2 cellular contexts compared by ENCODE assay signal in the genomic region with DNA sequence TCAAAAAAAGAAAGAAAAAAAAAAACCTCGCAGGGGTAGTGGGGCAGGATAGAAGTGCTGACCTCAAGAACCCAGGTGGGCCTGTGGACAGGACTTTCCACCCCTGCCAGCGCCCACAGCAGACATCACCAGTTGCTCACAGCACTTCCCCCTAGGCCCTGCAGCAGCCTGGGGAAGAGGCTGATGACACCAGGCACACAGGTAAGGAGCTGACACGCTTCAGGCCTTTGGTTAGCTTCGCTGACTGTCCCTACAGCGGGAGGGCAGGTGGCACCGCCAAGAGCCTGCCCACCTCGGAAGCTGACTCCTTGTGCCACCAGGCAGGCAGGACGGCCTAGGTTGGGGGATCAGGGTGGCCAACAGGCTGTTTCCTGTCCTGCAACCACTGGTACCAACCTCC.
A peak's percentile ranks its signal among the peaks of the same experiment; 100 is the strongest.
TF ChIP-seq lines count a peak whose summit lies in the region.

No MANE protein-coding gene starts in this region.

TF ChIP-seq in IMR-90, 13 proteins besides CTCF, POLR2A, EP300 and RAD21:
- no peak for TF ChIP-seq NFE2L2 (IDR thresholded peaks at IDR 0.05; ENCODE audit: low read depth, low read length)
- TF ChIP-seq CEBPB (IDR thresholded peaks at IDR 0.05; ENCODE audit: low read depth, low read length), result no peak
- no peak for TF ChIP-seq CHD1 (IDR thresholded peaks at IDR 0.05; ENCODE audit: low read depth, low read length)
- no peak for TF ChIP-seq FOS (IDR thresholded peaks at IDR 0.05; ENCODE audit: low read depth, low read length)
- TF ChIP-seq, protein P1, sequence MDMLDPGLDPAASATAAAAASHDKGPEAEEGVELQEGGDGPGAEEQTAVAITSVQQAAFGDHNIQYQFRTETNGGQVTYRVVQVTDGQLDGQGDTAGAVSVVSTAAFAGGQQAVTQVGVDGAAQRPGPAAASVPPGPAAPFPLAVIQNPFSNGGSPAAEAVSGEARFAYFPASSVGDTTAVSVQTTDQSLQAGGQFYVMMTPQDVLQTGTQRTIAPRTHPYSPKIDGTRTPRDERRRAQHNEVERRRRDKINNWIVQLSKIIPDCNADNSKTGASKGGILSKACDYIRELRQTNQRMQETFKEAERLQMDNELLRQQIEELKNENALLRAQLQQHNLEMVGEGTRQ (IDR thresholded peaks at IDR 0.05; ENCODE audit: low read depth, low read length), result no peak
- no peak for TF ChIP-seq BHLHE40 (IDR thresholded peaks at IDR 0.05; ENCODE audit: low read depth, low read length)
- TF ChIP-seq SMC3 (IDR thresholded peaks at IDR 0.05; ENCODE audit: low read depth, low read length), result no peak
- TF ChIP-seq MAZ (IDR thresholded peaks at IDR 0.05; ENCODE audit: borderline replicate concordance, low read depth, low read length), result no peak
- TF ChIP-seq, protein P2, sequence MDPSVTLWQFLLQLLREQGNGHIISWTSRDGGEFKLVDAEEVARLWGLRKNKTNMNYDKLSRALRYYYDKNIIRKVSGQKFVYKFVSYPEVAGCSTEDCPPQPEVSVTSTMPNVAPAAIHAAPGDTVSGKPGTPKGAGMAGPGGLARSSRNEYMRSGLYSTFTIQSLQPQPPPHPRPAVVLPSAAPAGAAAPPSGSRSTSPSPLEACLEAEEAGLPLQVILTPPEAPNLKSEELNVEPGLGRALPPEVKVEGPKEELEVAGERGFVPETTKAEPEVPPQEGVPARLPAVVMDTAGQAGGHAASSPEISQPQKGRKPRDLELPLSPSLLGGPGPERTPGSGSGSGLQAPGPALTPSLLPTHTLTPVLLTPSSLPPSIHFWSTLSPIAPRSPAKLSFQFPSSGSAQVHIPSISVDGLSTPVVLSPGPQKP (IDR thresholded peaks at IDR 0.05; ENCODE audit: borderline replicate concordance, low read depth, low read length), result no peak
- no peak for TF ChIP-seq RFX5 (IDR thresholded peaks at IDR 0.05; ENCODE audit: low read depth, low read length)
- no peak for TF ChIP-seq MXI1 (IDR thresholded peaks at IDR 0.05; ENCODE audit: borderline replicate concordance, low read depth, low read length)
- TF ChIP-seq MAFK (IDR thresholded peaks at IDR 0.05; ENCODE audit: low read depth, low read length), result no peak
- TF ChIP-seq RCOR1 (IDR thresholded peaks at IDR 0.05; ENCODE audit: insufficient replicate concordance, low read length), result no peak

TF ChIP-seq in K562, 482 proteins besides CTCF, POLR2A, EP300 and RAD21:
- TF ChIP-seq POLR2G (IDR thresholded peaks at IDR 0.05; ENCODE audit: low read depth, low read length) (peak; percentile 9; the same call in 1 of the 2 replicates), MEF2D (tag; conservative IDR thresholded peaks at IDR 0.05; ENCODE audit: low read depth) (no peak), ELF1 (tag; IDR thresholded peaks at IDR 0.05) (no peak), POLR2AphosphoS5 (IDR thresholded peaks at IDR 0.05; ENCODE audit: control insufficient read depth, insufficient read depth, low read depth, low read length) (0 out of 2 replicates have a peak, but pooled peaks have one; percentile 18), RBFOX2 (IDR thresholded peaks at IDR 0.05; ENCODE audit: low read depth, low read length) (peak; percentile 27; the same call in 1 of the 2 replicates), RBM22 (IDR thresholded peaks at IDR 0.05; ENCODE audit: low read depth, low read length, poor library complexity, severe bottlenecking) (peak; percentile 51), DPF2 (IDR thresholded peaks at IDR 0.05) (no peak)
